Comparison of ENCODE assay signal across 10 cellular contexts in genomic region chr17:20453820-20454434, GRCh38. TPM values are rescaled to one million over a fixed set of nuclear protein-coding genes. Genes with fewer than 3 reads are reported as not detected.
"Had no signal": no experiment of that assay in that cellular context is flagged by ENCODE, and none has a peak within 500 bp of the region (broad histone marks: within the 10 kb centered on the region; RNA-seq: fewer than 3 reads in every experiment).

No MANE protein-coding gene starts in this region.

RNA-seq across cellular contexts. Expression of gene LGALS9B, which starts 13.4 kb away (rescaled TPM):
- total RNA-seq: activated B cell treated with CpG ODN at 0.5 μM for 24 hours; activated CD4-positive, alpha-beta memory T cell treated with anti-CD3 and anti-CD28 coated beads for 36 hours; activated CD4-positive, alpha-beta memory T cell treated with anti-CD3 and anti-CD28 coated beads, Interleukin-2, amount 10 ng/mL, durations not matched to agents 7 days and 5 days; activated CD4-positive, alpha-beta T cell treated with anti-CD3 and anti-CD28 coated beads for 36 hours; activated CD4-positive, alpha-beta T cell treated with anti-CD3 and anti-CD28 coated beads, Interleukin-2, amount 10 ng/mL, durations not matched to agents 24 days and 14 days; activated CD8-positive, alpha-beta memory T cell treated with anti-CD3 and anti-CD28 coated beads for 36 hours; activated CD8-positive, alpha-beta T cell treated with anti-CD3 and anti-CD28 coated beads for 36 hours; T-helper 1 cell treated with Interleukin-12 subunit alpha and Interleukin-12 subunit beta and Interleukin-4 antibody, amounts not matched to agents 30 ng/mL and 1 ng/mL, for 36 hours; T-helper 17 cell; WTC11 had no signal
